In the genomic region with DNA sequence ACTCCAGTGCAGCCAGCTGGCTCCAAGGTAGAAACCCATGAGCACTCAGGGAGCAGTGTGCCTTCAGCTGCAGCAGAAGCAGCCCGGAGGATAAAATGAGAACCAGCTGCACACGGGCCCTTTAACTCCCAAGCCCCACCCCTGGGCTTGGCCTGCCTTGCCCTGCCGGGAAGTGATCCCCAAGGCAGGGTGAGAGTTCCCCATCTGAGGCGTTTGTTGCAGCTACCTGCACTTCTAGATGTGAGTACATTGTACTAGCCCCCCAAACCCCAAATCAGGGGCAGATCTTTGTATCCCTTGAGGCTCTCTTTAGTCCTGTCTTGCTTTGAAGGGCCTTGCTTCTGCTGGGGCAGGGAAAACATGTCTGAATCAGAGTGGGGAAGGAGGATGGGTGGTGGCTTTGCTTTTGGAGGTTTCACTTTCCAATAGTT, we compare ENCODE assay signal across 1 cellular context.
TF ChIP-seq lines count a peak whose summit lies in the region.

A gene (plus strand): TSS at position 192 of the 431 bp plus-strand sequence. CDS start 10,088 bp downstream, outside the sequence.

TF ChIP-seq in HepG2, 621 proteins besides CTCF, POLR2A, EP300 and RAD21 (continued from another document and continues in another):
- TF ChIP-seq, protein P1, sequence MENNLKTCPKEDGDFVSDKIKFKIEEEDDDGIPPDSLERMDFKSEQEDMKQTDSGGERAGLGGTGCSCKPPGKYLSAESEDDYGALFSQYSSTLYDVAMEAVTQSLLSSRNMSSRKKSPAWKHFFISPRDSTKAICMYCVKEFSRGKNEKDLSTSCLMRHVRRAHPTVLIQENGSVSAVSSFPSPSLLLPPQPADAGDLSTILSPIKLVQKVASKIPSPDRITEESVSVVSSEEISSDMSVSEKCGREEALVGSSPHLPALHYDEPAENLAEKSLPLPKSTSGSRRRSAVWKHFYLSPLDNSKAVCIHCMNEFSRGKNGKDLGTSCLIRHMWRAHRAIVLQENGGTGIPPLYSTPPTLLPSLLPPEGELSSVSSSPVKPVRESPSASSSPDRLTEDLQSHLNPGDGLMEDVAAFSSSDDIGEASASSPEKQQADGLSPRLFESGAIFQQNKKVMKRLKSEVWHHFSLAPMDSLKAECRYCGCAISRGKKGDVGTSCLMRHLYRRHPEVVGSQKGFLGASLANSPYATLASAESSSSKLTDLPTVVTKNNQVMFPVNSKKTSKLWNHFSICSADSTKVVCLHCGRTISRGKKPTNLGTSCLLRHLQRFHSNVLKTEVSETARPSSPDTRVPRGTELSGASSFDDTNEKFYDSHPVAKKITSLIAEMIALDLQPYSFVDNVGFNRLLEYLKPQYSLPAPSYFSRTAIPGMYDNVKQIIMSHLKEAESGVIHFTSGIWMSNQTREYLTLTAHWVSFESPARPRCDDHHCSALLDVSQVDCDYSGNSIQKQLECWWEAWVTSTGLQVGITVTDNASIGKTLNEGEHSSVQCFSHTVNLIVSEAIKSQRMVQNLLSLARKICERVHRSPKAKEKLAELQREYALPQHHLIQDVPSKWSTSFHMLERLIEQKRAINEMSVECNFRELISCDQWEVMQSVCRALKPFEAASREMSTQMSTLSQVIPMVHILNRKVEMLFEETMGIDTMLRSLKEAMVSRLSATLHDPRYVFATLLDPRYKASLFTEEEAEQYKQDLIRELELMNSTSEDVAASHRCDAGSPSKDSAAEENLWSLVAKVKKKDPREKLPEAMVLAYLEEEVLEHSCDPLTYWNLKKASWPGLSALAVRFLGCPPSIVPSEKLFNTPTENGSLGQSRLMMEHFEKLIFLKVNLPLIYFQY (CRISPR knock-in tag; IDR thresholded peaks at IDR 0.05; ENCODE audit: borderline replicate concordance): 0 out of 2 replicates have a peak, but pooled peaks have one; percentile 14
- no peak for TF ChIP-seq CENPT (CRISPR knock-in tag; IDR thresholded peaks at IDR 0.05; ENCODE audit: low read depth)
- TF ChIP-seq NFE2L1 (CRISPR knock-in tag; IDR thresholded peaks at IDR 0.05; ENCODE audit: borderline replicate concordance): no peak
- TF ChIP-seq SOX13 (IDR thresholded peaks at IDR 0.05): no peak
- 0 out of 4 replicates have a peak, but pooled peaks of 1 of the 2 experiments have one; percentile 10 for TF ChIP-seq SOX13 (CRISPR knock-in tag; conservative IDR thresholded peaks at IDR 0.05 in 1 of 2, IDR thresholded peaks at IDR 0.05 in 1 of 2)
- no peak for TF ChIP-seq RAD51 (IDR thresholded peaks at IDR 0.05; ENCODE audit: borderline replicate concordance)
- TF ChIP-seq NFKBIZ (CRISPR knock-in tag; IDR thresholded peaks at IDR 0.05): no peak
- TF ChIP-seq, protein P2, sequence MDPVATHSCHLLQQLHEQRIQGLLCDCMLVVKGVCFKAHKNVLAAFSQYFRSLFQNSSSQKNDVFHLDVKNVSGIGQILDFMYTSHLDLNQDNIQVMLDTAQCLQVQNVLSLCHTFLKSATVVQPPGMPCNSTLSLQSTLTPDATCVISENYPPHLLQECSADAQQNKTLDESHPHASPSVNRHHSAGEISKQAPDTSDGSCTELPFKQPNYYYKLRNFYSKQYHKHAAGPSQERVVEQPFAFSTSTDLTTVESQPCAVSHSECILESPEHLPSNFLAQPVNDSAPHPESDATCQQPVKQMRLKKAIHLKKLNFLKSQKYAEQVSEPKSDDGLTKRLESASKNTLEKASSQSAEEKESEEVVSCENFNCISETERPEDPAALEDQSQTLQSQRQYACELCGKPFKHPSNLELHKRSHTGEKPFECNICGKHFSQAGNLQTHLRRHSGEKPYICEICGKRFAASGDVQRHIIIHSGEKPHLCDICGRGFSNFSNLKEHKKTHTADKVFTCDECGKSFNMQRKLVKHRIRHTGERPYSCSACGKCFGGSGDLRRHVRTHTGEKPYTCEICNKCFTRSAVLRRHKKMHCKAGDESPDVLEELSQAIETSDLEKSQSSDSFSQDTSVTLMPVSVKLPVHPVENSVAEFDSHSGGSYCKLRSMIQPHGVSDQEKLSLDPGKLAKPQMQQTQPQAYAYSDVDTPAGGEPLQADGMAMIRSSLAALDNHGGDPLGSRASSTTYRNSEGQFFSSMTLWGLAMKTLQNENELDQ (CRISPR knock-in tag; IDR thresholded peaks at IDR 0.05; ENCODE audit: borderline replicate concordance): peak; percentile 10; the same call in 1 of the 2 replicates
- TF ChIP-seq ZFP36L1 (CRISPR knock-in tag; IDR thresholded peaks at IDR 0.05): no peak
- TF ChIP-seq, protein P3, sequence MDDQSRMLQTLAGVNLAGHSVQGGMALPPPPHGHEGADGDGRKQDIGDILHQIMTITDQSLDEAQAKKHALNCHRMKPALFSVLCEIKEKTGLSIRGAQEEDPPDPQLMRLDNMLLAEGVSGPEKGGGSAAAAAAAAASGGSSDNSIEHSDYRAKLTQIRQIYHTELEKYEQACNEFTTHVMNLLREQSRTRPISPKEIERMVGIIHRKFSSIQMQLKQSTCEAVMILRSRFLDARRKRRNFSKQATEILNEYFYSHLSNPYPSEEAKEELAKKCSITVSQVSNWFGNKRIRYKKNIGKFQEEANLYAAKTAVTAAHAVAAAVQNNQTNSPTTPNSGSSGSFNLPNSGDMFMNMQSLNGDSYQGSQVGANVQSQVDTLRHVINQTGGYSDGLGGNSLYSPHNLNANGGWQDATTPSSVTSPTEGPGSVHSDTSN (CRISPR knock-in tag; IDR thresholded peaks at IDR 0.05; ENCODE audit: borderline replicate concordance): no peak
- TF ChIP-seq, protein P4, sequence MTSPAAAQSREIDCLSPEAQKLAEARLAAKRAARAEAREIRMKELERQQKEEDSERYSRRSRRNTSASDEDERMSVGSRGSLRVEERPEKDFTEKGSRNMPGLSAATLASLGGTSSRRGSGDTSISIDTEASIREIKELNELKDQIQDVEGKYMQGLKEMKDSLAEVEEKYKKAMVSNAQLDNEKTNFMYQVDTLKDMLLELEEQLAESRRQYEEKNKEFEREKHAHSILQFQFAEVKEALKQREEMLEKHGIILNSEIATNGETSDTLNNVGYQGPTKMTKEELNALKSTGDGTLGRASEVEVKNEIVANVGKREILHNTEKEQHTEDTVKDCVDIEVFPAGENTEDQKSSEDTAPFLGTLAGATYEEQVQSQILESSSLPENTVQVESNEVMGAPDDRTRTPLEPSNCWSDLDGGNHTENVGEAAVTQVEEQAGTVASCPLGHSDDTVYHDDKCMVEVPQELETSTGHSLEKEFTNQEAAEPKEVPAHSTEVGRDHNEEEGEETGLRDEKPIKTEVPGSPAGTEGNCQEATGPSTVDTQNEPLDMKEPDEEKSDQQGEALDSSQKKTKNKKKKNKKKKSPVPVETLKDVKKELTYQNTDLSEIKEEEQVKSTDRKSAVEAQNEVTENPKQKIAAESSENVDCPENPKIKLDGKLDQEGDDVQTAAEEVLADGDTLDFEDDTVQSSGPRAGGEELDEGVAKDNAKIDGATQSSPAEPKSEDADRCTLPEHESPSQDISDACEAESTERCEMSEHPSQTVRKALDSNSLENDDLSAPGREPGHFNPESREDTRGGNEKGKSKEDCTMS (CRISPR knock-in tag; conservative IDR thresholded peaks at IDR 0.05): 0 out of 2 replicates have a peak, but pooled peaks have one; percentile 71
- TF ChIP-seq SSRP1 (CRISPR knock-in tag; IDR thresholded peaks at IDR 0.05): peak; percentile 86; the same call in 1 of the 2 replicates
- TF ChIP-seq, protein P5, sequence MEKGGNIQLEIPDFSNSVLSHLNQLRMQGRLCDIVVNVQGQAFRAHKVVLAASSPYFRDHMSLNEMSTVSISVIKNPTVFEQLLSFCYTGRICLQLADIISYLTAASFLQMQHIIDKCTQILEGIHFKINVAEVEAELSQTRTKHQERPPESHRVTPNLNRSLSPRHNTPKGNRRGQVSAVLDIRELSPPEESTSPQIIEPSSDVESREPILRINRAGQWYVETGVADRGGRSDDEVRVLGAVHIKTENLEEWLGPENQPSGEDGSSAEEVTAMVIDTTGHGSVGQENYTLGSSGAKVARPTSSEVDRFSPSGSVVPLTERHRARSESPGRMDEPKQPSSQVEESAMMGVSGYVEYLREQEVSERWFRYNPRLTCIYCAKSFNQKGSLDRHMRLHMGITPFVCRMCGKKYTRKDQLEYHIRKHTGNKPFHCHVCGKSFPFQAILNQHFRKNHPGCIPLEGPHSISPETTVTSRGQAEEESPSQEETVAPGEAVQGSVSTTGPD (CRISPR knock-in tag; IDR thresholded peaks at IDR 0.05): no peak
- TF ChIP-seq CREB1 (IDR thresholded peaks at IDR 0.05): no peak
- 0 out of 2 replicates have a peak, but pooled peaks have one; percentile 24 for TF ChIP-seq CREB1 (CRISPR knock-in tag; IDR thresholded peaks at IDR 0.05)
- no peak for TF ChIP-seq RFX1 (IDR thresholded peaks at IDR 0.05)
- no peak for TF ChIP-seq ZBTB1 (CRISPR knock-in tag; IDR thresholded peaks at IDR 0.05; ENCODE audit: borderline replicate concordance)
- TF ChIP-seq ZNF598 (CRISPR knock-in tag; IDR thresholded peaks at IDR 0.05; ENCODE audit: borderline replicate concordance): no peak
- TF ChIP-seq HIVEP1 (CRISPR knock-in tag; IDR thresholded peaks at IDR 0.05): peak; percentile 51; the same call in 1 of the 2 replicates
- TF ChIP-seq, protein P6, sequence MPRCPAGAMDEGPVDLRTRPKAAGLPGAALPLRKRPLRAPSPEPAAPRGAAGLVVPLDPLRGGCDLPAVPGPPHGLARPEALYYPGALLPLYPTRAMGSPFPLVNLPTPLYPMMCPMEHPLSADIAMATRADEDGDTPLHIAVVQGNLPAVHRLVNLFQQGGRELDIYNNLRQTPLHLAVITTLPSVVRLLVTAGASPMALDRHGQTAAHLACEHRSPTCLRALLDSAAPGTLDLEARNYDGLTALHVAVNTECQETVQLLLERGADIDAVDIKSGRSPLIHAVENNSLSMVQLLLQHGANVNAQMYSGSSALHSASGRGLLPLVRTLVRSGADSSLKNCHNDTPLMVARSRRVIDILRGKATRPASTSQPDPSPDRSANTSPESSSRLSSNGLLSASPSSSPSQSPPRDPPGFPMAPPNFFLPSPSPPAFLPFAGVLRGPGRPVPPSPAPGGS (CRISPR knock-in tag; IDR thresholded peaks at IDR 0.05): no peak
- no peak for TF ChIP-seq ZFP90 (CRISPR knock-in tag; IDR thresholded peaks at IDR 0.05; ENCODE audit: borderline replicate concordance)
- TF ChIP-seq, protein P7, sequence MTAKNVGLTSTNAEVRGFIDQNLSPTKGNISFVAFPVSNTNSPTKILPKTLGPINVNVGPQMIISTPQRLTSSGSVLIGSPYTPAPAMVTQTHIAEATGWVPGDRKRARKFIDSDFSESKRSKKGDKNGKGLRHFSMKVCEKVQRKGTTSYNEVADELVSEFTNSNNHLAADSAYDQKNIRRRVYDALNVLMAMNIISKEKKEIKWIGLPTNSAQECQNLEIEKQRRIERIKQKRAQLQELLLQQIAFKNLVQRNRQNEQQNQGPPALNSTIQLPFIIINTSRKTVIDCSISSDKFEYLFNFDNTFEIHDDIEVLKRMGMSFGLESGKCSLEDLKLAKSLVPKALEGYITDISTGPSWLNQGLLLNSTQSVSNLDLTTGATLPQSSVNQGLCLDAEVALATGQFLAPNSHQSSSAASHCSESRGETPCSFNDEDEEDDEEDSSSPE (CRISPR knock-in tag; IDR thresholded peaks at IDR 0.05): no peak
- TF ChIP-seq REPIN1 (CRISPR knock-in tag; IDR thresholded peaks at IDR 0.05; ENCODE audit: borderline replicate concordance, low read depth): no peak
- no peak for TF ChIP-seq NCOR1 (IDR thresholded peaks at IDR 0.05; ENCODE audit: borderline replicate concordance, low read length)
- TF ChIP-seq SMAD3 (CRISPR knock-in tag; IDR thresholded peaks at IDR 0.05): no peak
- TF ChIP-seq TARDBP (CRISPR knock-in tag; IDR thresholded peaks at IDR 0.05): 0 out of 2 replicates have a peak, but pooled peaks have one; percentile 23
- no peak for TF ChIP-seq ZSCAN21 (CRISPR knock-in tag; IDR thresholded peaks at IDR 0.05; ENCODE audit: borderline replicate concordance)
- TF ChIP-seq, protein P8, sequence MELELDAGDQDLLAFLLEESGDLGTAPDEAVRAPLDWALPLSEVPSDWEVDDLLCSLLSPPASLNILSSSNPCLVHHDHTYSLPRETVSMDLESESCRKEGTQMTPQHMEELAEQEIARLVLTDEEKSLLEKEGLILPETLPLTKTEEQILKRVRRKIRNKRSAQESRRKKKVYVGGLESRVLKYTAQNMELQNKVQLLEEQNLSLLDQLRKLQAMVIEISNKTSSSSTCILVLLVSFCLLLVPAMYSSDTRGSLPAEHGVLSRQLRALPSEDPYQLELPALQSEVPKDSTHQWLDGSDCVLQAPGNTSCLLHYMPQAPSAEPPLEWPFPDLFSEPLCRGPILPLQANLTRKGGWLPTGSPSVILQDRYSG (CRISPR knock-in tag; IDR thresholded peaks at IDR 0.05): no peak
- TF ChIP-seq RXRB (CRISPR knock-in tag; IDR thresholded peaks at IDR 0.05; ENCODE audit: borderline replicate concordance): peak; percentile 10; the same call in 1 of the 2 replicates
- no peak for TF ChIP-seq ZNF678 (CRISPR knock-in tag; IDR thresholded peaks at IDR 0.05)
- 0 out of 2 replicates have a peak, but pooled peaks have one; percentile 24 for TF ChIP-seq NKX3-1 (CRISPR knock-in tag; IDR thresholded peaks at IDR 0.05)
- TF ChIP-seq, protein P9, sequence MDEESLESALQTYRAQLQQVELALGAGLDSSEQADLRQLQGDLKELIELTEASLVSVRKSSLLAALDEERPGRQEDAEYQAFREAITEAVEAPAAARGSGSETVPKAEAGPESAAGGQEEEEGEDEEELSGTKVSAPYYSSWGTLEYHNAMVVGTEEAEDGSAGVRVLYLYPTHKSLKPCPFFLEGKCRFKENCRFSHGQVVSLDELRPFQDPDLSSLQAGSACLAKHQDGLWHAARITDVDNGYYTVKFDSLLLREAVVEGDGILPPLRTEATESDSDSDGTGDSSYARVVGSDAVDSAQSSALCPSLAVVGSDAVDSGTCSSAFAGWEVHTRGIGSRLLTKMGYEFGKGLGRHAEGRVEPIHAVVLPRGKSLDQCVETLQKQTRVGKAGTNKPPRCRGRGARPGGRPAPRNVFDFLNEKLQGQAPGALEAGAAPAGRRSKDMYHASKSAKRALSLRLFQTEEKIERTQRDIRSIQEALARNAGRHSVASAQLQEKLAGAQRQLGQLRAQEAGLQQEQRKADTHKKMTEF (CRISPR knock-in tag; IDR thresholded peaks at IDR 0.05): peak; percentile 53; the same call in 1 of the 2 replicates
- TF ChIP-seq KDM5B (CRISPR knock-in tag; IDR thresholded peaks at IDR 0.05; ENCODE audit: borderline replicate concordance): 0 out of 2 replicates have a peak, but pooled peaks have one; percentile 24
- TF ChIP-seq GATAD1 (CRISPR knock-in tag; IDR thresholded peaks at IDR 0.05): 0 out of 2 replicates have a peak, but pooled peaks have one; percentile 47
- 0 out of 2 replicates have a peak, but pooled peaks have one; percentile 31 for TF ChIP-seq ELF3 (CRISPR knock-in tag; IDR thresholded peaks at IDR 0.05)
- peak; percentile 11; the same call in 1 of the 2 replicates for TF ChIP-seq STAG1 (CRISPR knock-in tag; IDR thresholded peaks at IDR 0.05)
- TF ChIP-seq, protein P10, sequence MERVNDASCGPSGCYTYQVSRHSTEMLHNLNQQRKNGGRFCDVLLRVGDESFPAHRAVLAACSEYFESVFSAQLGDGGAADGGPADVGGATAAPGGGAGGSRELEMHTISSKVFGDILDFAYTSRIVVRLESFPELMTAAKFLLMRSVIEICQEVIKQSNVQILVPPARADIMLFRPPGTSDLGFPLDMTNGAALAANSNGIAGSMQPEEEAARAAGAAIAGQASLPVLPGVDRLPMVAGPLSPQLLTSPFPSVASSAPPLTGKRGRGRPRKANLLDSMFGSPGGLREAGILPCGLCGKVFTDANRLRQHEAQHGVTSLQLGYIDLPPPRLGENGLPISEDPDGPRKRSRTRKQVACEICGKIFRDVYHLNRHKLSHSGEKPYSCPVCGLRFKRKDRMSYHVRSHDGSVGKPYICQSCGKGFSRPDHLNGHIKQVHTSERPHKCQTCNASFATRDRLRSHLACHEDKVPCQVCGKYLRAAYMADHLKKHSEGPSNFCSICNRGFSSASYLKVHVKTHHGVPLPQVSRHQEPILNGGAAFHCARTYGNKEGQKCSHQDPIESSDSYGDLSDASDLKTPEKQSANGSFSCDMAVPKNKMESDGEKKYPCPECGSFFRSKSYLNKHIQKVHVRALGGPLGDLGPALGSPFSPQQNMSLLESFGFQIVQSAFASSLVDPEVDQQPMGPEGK (CRISPR knock-in tag; IDR thresholded peaks at IDR 0.05): peak; percentile 54
- no peak for TF ChIP-seq POGZ (CRISPR knock-in tag; IDR thresholded peaks at IDR 0.05)
- no peak for TF ChIP-seq TCF7L2 (IDR thresholded peaks at IDR 0.05; ENCODE audit: low read depth, low read length)
- TF ChIP-seq ZNF569 (CRISPR knock-in tag; IDR thresholded peaks at IDR 0.05; ENCODE audit: borderline replicate concordance): no peak
